26 cellular contexts compared by ENCODE assay signal in the genomic region with DNA sequence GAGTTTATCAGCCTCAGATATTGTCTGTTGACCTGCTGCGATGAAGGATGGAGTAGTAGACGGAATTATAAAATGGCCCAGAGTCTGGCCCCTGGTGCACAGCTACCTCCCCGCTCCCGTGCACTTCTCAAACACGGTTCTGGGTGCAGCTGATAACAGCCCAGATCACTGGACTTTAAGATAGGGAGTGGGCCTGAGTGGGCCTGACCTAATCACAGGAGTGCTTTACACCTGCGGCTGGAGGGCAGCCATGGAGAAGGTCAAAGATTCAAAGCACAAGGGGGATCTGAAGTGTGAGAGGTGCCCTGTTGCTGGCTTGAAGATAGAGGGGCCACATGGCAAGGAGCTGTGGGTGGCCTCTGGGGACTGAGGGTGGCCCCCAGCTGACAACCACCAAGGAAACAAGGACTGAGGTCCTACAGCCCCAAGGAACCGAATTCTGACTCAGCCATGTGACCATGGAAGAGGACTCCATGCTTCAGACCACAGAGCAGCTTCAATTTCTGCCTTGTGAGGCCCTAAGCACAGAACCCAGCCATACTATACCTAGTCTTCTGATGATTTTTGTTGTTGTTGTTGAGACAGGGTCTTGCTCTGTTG.
"Had no signal": no experiment of that assay in that cellular context is flagged by ENCODE, and none has a peak within 500 bp of the region (broad histone marks: within the 10 kb centered on the region; RNA-seq: fewer than 3 reads in every experiment).

No MANE protein-coding gene starts in this region.

- H3K4me1 Mint-ChIP-seq: naive thymus-derived CD8-positive, alpha-beta T cell; stimulated activated naive CD8-positive, alpha-beta T cell treated with anti-CD3 and anti-CD28 coated beads, Interleukin-15, amount 100 ng/mL, for 72 hours had no signal

- H3K9me3 ChIP-seq: esophagus squamous epithelium, heart right ventricle, pancreas, suprapubic skin, transverse colon had no signal

- H3K36me3 ChIP-seq: esophagus squamous epithelium, heart right ventricle, pancreas, suprapubic skin, transverse colon had no signal

- H3K4me2 ChIP-seq: smooth muscle cell had no signal

- H3K4me3 Mint-ChIP-seq: effector memory CD8-positive, alpha-beta T cell; naive thymus-derived CD8-positive, alpha-beta T cell; stimulated activated naive CD8-positive, alpha-beta T cell treated with anti-CD3 and anti-CD28 coated beads, Interleukin-15, amount 100 ng/mL, for 72 hours had no signal

- H3K27ac Mint-ChIP-seq: effector memory CD8-positive, alpha-beta T cell; naive thymus-derived CD8-positive, alpha-beta T cell; stimulated activated naive CD8-positive, alpha-beta T cell treated with anti-CD3 and anti-CD28 coated beads, Interleukin-15, amount 100 ng/mL, for 72 hours had no signal

- H3K4me3 ChIP-seq: coronary artery, esophagus squamous epithelium, heart right ventricle, pancreas, smooth muscle cell, suprapubic skin, transverse colon had no signal

- DNase-seq: dermis blood vessel endothelial cell; effector memory CD8-positive, alpha-beta T cell; erythroblast; esophagus squamous epithelium; foreskin melanocyte; glutamatergic neuron; heart right ventricle; hypothalamus; kidney; mesendoderm; naive thymus-derived CD8-positive, alpha-beta T cell; occipital lobe; pancreas; stimulated activated CD4-positive, alpha-beta T cell treated with anti-CD3 and anti-CD28 coated beads, Interleukin-12 subunit alpha, Interleukin-12 subunit beta, amount 100 ng/mL, for 4 hours; stimulated activated CD4-positive, alpha-beta T cell treated with anti-CD3 and anti-CD28 coated beads, Interleukin-1b, Interleukin-23, amount 100 ng/mL, for 48 hours; stimulated activated CD4-positive, alpha-beta T cell treated with anti-CD3 and anti-CD28 coated beads, Interleukin-4, amount 100 ng/mL, for 1 hour; stimulated activated CD8-positive, alpha-beta memory T cell treated with anti-CD3 and anti-CD28 coated beads, Interleukin-4, amount 100 ng/mL, for 48 hours; stimulated activated naive CD4-positive, alpha-beta T cell; stimulated activated naive CD8-positive, alpha-beta T cell treated with anti-CD3 and anti-CD28 coated beads, Interleukin-15, amount 100 ng/mL, for 72 hours; transverse colon had no signal

- H3K27me3 Mint-ChIP-seq: progenitor cell of endocrine pancreas; stimulated activated naive CD8-positive, alpha-beta T cell treated with anti-CD3 and anti-CD28 coated beads, Interleukin-15, amount 100 ng/mL, for 72 hours had no signal

- ATAC-seq: effector memory CD8-positive, alpha-beta T cell; heart right ventricle; left lobe of liver; naive thymus-derived CD8-positive, alpha-beta T cell; pancreas; sciatic nerve; stimulated activated naive CD8-positive, alpha-beta T cell treated with anti-CD3 and anti-CD28 coated beads, Interleukin-15, amount 100 ng/mL, for 72 hours had no signal

- H3K4me1 ChIP-seq: esophagus squamous epithelium, heart right ventricle, pancreas, suprapubic skin had no signal

- H3K9me3 Mint-ChIP-seq: effector memory CD8-positive, alpha-beta T cell; stimulated activated naive CD8-positive, alpha-beta T cell treated with anti-CD3 and anti-CD28 coated beads, Interleukin-15, amount 100 ng/mL, for 72 hours had no signal

- H3K27ac ChIP-seq: coronary artery, esophagus squamous epithelium, heart right ventricle, pancreas, suprapubic skin, transverse colon had no signal

- H3K27me3 ChIP-seq: esophagus squamous epithelium, heart right ventricle, pancreas, suprapubic skin, transverse colon had no signal
